In the genomic region with DNA sequence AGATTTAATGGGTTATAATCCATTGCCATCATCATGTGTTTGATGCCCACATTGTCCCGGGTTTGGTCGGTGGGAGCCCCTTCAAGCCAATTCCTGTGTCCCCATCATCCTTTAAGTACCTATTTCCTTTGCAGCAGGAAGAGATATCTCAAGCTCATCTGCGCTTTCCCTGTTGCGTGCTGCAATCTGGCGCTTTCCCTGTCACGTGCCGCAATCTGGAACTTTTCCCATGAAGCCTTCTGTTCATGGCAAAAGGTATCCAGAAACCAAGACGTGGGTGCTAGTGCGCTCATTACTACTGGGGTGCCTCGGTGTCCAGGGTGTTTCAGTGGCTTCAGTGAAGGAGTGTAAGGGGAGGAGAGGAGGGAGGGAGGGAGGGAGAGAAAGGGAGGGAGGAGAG, we compare ENCODE assay signal across 18 cellular contexts.
A peak's percentile ranks its signal among the peaks of the same experiment; 100 is the strongest.
DNase-seq lines count a peak whose midpoint lies in the region; ATAC-seq and TF ChIP-seq lines count a peak whose summit lies in the region.
"Had no signal": no experiment of that assay in that cellular context is flagged by ENCODE, and none has a peak within 500 bp of the region (broad histone marks: within the 10 kb centered on the region; RNA-seq: fewer than 3 reads in every experiment).

No MANE protein-coding gene starts in this region.

- no peak overlapping the region for H3K27ac Mint-ChIP-seq in stimulated activated effector memory CD8-positive, alpha-beta T cell treated with anti-CD3 and anti-CD28 coated beads, Interleukin-12 subunit alpha, Interleukin-12 subunit beta, amount 100 ng/mL, for 72 hours
- no peak overlapping the region for H3K27ac Mint-ChIP-seq in immature natural killer cell
- H3K27ac Mint-ChIP-seq: B cell; CD8-positive, alpha-beta T cell; H9; IgD-negative memory B cell had no signal

- no peak overlapping the region for H3K4me2 ChIP-seq in IMR-90 (ENCODE audit: low read depth, low read length)
- H3K4me2 ChIP-seq: BLaER1 treated with 17β-estradiol and CSF1 and Interleukin-3, amounts not matched to agents 10 nM and 100 nM had no signal

- H3K4ac ChIP-seq in IMR-90 (ENCODE audit: low read depth, low read length) = peak overlapping the region; percentile 60

- H3K14ac ChIP-seq in IMR-90 (replicated peaks; ENCODE audit: low read depth, low read length) = no peak overlapping the region

- H3K79me1 ChIP-seq in IMR-90 (ENCODE audit: low read depth in 1 of 2, low read length in 2 of 2) = no peaks in the 10 kb centered on the region

- dilution Hi-C loops in IMR-90 (cut with HindIII; ENCODE audit: low sequenced_read_pairs, unreplicated experiment) = no loop called here

- H3K4me3 Mint-ChIP-seq in stimulated activated effector memory CD8-positive, alpha-beta T cell treated with anti-CD3 and anti-CD28 coated beads, Interleukin-12 subunit alpha, Interleukin-12 subunit beta, amount 100 ng/mL, for 72 hours = no peak overlapping the region
- no peak overlapping the region for H3K4me3 Mint-ChIP-seq in immature natural killer cell
- H3K4me3 Mint-ChIP-seq: B cell; CD8-positive, alpha-beta T cell; H9; IgD-negative memory B cell had no signal

- CTCF ChIA-PET in IMR-90 (lab: Yijun Ruan, JAX) = no interaction called here

- no peaks in the 10 kb centered on the region for H3K9me1 ChIP-seq in IMR-90 (ENCODE audit: insufficient read depth, low read length)

- H2BK5ac ChIP-seq in IMR-90 (ENCODE audit: low read depth, low read length, poor library complexity, severe bottlenecking) = no peak overlapping the region

- peak overlapping the region; percentile 85 for H2AK5ac ChIP-seq in IMR-90 (ENCODE audit: low read depth, low read length)

- ATAC-seq in IMR-90 (ENCODE audit: low read depth) = no peak
- ATAC-seq in stimulated activated effector memory CD8-positive, alpha-beta T cell treated with anti-CD3 and anti-CD28 coated beads, Interleukin-12 subunit alpha, Interleukin-12 subunit beta, amount 100 ng/mL, for 72 hours = no peak
- no peak for ATAC-seq in activated CD4-positive, CD25-positive, alpha-beta regulatory T cell treated with anti-CD3 and anti-CD28 coated beads, Interleukin-2, amount 50 U/mL, for 24 hours
- ATAC-seq: CD8-positive, alpha-beta T cell had no signal

- H3K4me3 ChIP-seq in IMR-90 (ENCODE audit: insufficient read depth, low read depth, low read length) (no peak overlapping the region), spleen (no peak overlapping the region)
- H3K4me3 ChIP-seq: BLaER1 treated with 17β-estradiol and CSF1 and Interleukin-3, amounts not matched to agents 10 nM and 100 nM had no signal

- H3K27ac ChIP-seq in IMR-90 (ENCODE audit: insufficient read depth, low read length) (no peak overlapping the region), spleen (no peak overlapping the region)
- H3K27ac ChIP-seq: 22Rv1; BLaER1 treated with 17β-estradiol and CSF1 and Interleukin-3, amounts not matched to agents 10 nM and 100 nM had no signal

- no peak overlapping the region for H3K9ac ChIP-seq in IMR-90 (ENCODE audit: low read depth, low read length)
- H3K9ac ChIP-seq: BLaER1 treated with 17β-estradiol and CSF1 and Interleukin-3, amounts not matched to agents 10 nM and 100 nM had no signal

- 0 out of 4 replicates have a peak overlapping the region, but pooled peaks of 1 of the 2 experiments have one; percentile 42 for H4K8ac ChIP-seq in IMR-90 (ENCODE audit: low read depth in 2 of 2, low read length in 2 of 2)

- H3K36me3 ChIP-seq in IMR-90 (ENCODE audit: control insufficient read depth, insufficient read depth, low read length) (no peaks in the 10 kb centered on the region), spleen (no peaks in the 10 kb centered on the region)
- H3K36me3 ChIP-seq: BLaER1 treated with 17β-estradiol and CSF1 and Interleukin-3, amounts not matched to agents 10 nM and 100 nM had no signal

- H4K91ac ChIP-seq in IMR-90 (ENCODE audit: insufficient read depth, low read depth, low read length) = no peak overlapping the region

- no peak overlapping the region for H2AFZ ChIP-seq in IMR-90 (replicated peaks; ENCODE audit: low read length, poor library complexity)

- H3K36me3 Mint-ChIP-seq in stimulated activated effector memory CD8-positive, alpha-beta T cell treated with anti-CD3 and anti-CD28 coated beads, Interleukin-12 subunit alpha, Interleukin-12 subunit beta, amount 100 ng/mL, for 72 hours = no peaks in the 10 kb centered on the region
- no peaks in the 10 kb centered on the region for H3K36me3 Mint-ChIP-seq in immature natural killer cell
- H3K36me3 Mint-ChIP-seq: CD8-positive, alpha-beta T cell; IgD-negative memory B cell had no signal

- no peak overlapping the region; the same call in 2 of the 3 replicates for H2BK15ac ChIP-seq in IMR-90 (ENCODE audit: low read depth, low read length)

- no TSS peak for BruUV-seq in IMR-90 (replicated peaks; lab: Mats Ljungman, UMichigan)

- H4K5ac ChIP-seq in IMR-90 (ENCODE audit: low read depth, low read length) = no peak overlapping the region

- TF ChIP-seq CTCF in IMR-90 (conservative IDR thresholded peaks at IDR 0.05; ENCODE audit: low read depth, low read length) (no peak), spleen (IDR thresholded peaks at IDR 0.05 in 8 of 11, conservative IDR thresholded peaks at IDR 0.05 in 3 of 11) (no peak)

- no peak for TF ChIP-seq POLR2A in IMR-90 (IDR thresholded peaks at IDR 0.05; ENCODE audit: low read depth, low read length)
- TF ChIP-seq POLR2A in spleen (IDR thresholded peaks at IDR 0.05) = no peak

- no peak overlapping the region for H2AK9ac ChIP-seq in IMR-90 (replicated peaks; ENCODE audit: low read depth, low read length, poor library complexity)

- H3K4me1 Mint-ChIP-seq in stimulated activated effector memory CD8-positive, alpha-beta T cell treated with anti-CD3 and anti-CD28 coated beads, Interleukin-12 subunit alpha, Interleukin-12 subunit beta, amount 100 ng/mL, for 72 hours = no peaks in the 10 kb centered on the region
- no peaks in the 10 kb centered on the region for H3K4me1 Mint-ChIP-seq in immature natural killer cell
- H3K4me1 Mint-ChIP-seq: B cell, H9, IgD-negative memory B cell had no signal

- no peak overlapping the region for H3K56ac ChIP-seq in IMR-90 (ENCODE audit: extremely low read depth, insufficient read depth, low read length)

- no peak for TF ChIP-seq RAD21 in IMR-90 (IDR thresholded peaks at IDR 0.05; ENCODE audit: low read length)

- H2BK120ac ChIP-seq in IMR-90 (ENCODE audit: low read depth, low read length) = peak overlapping the region; percentile 79

- no peaks in the 10 kb centered on the region for H3K27me3 ChIP-seq in IMR-90 (ENCODE audit: control insufficient read depth, insufficient read depth, low read length)
- no peaks in the 10 kb centered on the region for H3K27me3 ChIP-seq in spleen (replicated peaks in 1 of 7)
- H3K27me3 ChIP-seq: BLaER1 treated with 17β-estradiol and CSF1 and Interleukin-3, amounts not matched to agents 10 nM and 100 nM had no signal

- peaks cover 2 to 5% (median 2%) of the 10 kb centered on the region in 3 donors for H3K27me3 Mint-ChIP-seq in immature natural killer cell (ENCODE audit: low read depth in 3 of 3)
- H3K27me3 Mint-ChIP-seq: B cell had no signal

- H3K9me3 Mint-ChIP-seq in stimulated activated effector memory CD8-positive, alpha-beta T cell treated with anti-CD3 and anti-CD28 coated beads, Interleukin-12 subunit alpha, Interleukin-12 subunit beta, amount 100 ng/mL, for 72 hours = peaks cover 3% of the 10 kb centered on the region
- peaks cover 0 to 2% (median 0%) of the 10 kb centered on the region in 6 donors for H3K9me3 Mint-ChIP-seq in immature natural killer cell

- in situ Hi-C loops in IMR-90 (cut with MboI; ENCODE audit: low sequenced_read_pairs) = no loop called here

- no peaks in the 10 kb centered on the region for H4K20me1 ChIP-seq in IMR-90 (ENCODE audit: insufficient read depth, low read length)
- H4K20me1 ChIP-seq: BLaER1 treated with 17β-estradiol and CSF1 and Interleukin-3, amounts not matched to agents 10 nM and 100 nM had no signal

- 0 out of 2 replicates have a peak, but pooled peaks cover 1% of the 10 kb centered on the region for H3K4me1 ChIP-seq in IMR-90 (ENCODE audit: control insufficient read depth, insufficient read depth, low read length)
- H3K4me1 ChIP-seq in spleen = no peaks in the 10 kb centered on the region
- H3K4me1 ChIP-seq: BLaER1 treated with 17β-estradiol and CSF1 and Interleukin-3, amounts not matched to agents 10 nM and 100 nM had no signal

- intact Hi-C loops in IMR-90 (cut with micrococcal nuclease) = no loop called here
- intact Hi-C loops in spleen (cut with DNase I; ENCODE audit: low total_unique reads) = no loop called here

- WGBS in IMR-90 (ENCODE audit: extremely low coverage in 2 of 2, insufficient read length in 1 of 2), 2 experiments = 82% methylated on average over 10 of the region's 10 CpGs; no CpG with 5 or more reads in 1 of the 2 experiments
- 51 to 78% (median 59%) methylated on average over 10 of the region's 10 CpGs for WGBS in spleen, 5 donors

- 0 out of 2 replicates have a peak overlapping the region, but pooled peaks have one; percentile 53 for H3K18ac ChIP-seq in IMR-90 (ENCODE audit: low read depth, low read length)

- H2BK20ac ChIP-seq in IMR-90 (ENCODE audit: low read depth, low read length) = peak overlapping the region; percentile 69

- DNase-seq in DMS 273 (lab: John Stamatoyannopoulos, UW; ENCODE audit: unreplicated experiment) = peak; percentile 75
- no peak for DNase-seq in DMS 273 treated with DMSO at 0.1 percent for 48 hours (lab: John Stamatoyannopoulos, UW)
- no peak for DNase-seq in IMR-90
- peak; percentile 48 for DNase-seq in cerebellum (ENCODE audit: low spot score)
- DNase-seq in spleen = peak; percentile 33
- DNase-seq in stimulated activated effector memory CD8-positive, alpha-beta T cell treated with anti-CD3 and anti-CD28 coated beads, Interleukin-12 subunit alpha, Interleukin-12 subunit beta, amount 100 ng/mL, for 72 hours (ENCODE audit: low spot score in 2 of 2) = no peak
- no peak for DNase-seq in immature natural killer cell
- DNase-seq: CD8-positive, alpha-beta T cell; COR-L47; DMS153; DMS79; GF-D8; H9 had no signal

- POLR2A ChIA-PET in IMR-90 (lab: Charles Lee; ENCODE audit: unreplicated experiment) = no interaction called here

- H3K9me3 ChIP-seq in IMR-90 (ENCODE audit: control insufficient read depth, insufficient read depth, low read length) (peaks cover 2% of the 10 kb centered on the region; the same call in 1 of the 2 replicates), spleen (peaks cover 0 to 6% (median 4%) of the 10 kb centered on the region in 8 donors)

- H3K23ac ChIP-seq in IMR-90 (ENCODE audit: low read depth, low read length) = no peak overlapping the region

TF ChIP-seq in IMR-90, 13 proteins besides CTCF, POLR2A, EP300 and RAD21:
- TF ChIP-seq MXI1 (IDR thresholded peaks at IDR 0.05; ENCODE audit: borderline replicate concordance, low read depth, low read length) (no peak), CEBPB (IDR thresholded peaks at IDR 0.05; ENCODE audit: low read depth, low read length) (no peak)

Comparison
In these comparisons a context has a peak if more than half of its experiments do, and no peak if none do; other contexts are left out.
1. DNase-seq: peak in DMS 273 (single experiment), cerebellum (single experiment) and spleen (single experiment); none in DMS 273 treated with DMSO at 0.1 percent for 48 hours (single experiment), IMR-90 (single experiment), stimulated activated effector memory CD8-positive, alpha-beta T cell treated with anti-CD3 and anti-CD28 coated beads, Interleukin-12 subunit alpha, Interleukin-12 subunit beta, amount 100 ng/mL, for 72 hours (0 of 2) and immature natural killer cell (0 of 3).